1 cellular context compared by ENCODE assay signal in genomic region chr13:20974981-20975585, GRCh38.
A peak's percentile ranks its signal among the peaks of the same experiment; 100 is the strongest.
TF ChIP-seq lines count a peak whose summit lies in the region.

No MANE protein-coding gene starts in this region.

TF ChIP-seq in IMR-90, 13 proteins besides CTCF, POLR2A, EP300 and RAD21:
- peak; percentile 45; the same call in 1 of the 2 replicates for TF ChIP-seq CEBPB (IDR thresholded peaks at IDR 0.05; ENCODE audit: low read depth, low read length)
- no peak for TF ChIP-seq MXI1 (IDR thresholded peaks at IDR 0.05; ENCODE audit: borderline replicate concordance, low read depth, low read length)
- TF ChIP-seq, protein P1, sequence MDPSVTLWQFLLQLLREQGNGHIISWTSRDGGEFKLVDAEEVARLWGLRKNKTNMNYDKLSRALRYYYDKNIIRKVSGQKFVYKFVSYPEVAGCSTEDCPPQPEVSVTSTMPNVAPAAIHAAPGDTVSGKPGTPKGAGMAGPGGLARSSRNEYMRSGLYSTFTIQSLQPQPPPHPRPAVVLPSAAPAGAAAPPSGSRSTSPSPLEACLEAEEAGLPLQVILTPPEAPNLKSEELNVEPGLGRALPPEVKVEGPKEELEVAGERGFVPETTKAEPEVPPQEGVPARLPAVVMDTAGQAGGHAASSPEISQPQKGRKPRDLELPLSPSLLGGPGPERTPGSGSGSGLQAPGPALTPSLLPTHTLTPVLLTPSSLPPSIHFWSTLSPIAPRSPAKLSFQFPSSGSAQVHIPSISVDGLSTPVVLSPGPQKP (IDR thresholded peaks at IDR 0.05; ENCODE audit: borderline replicate concordance, low read depth, low read length): no peak
- no peak for TF ChIP-seq BHLHE40 (IDR thresholded peaks at IDR 0.05; ENCODE audit: low read depth, low read length)
- TF ChIP-seq CHD1 (IDR thresholded peaks at IDR 0.05; ENCODE audit: low read depth, low read length): no peak
